In genomic region chr10:100995171-100995570, GRCh38 we compare ENCODE assay signal across 13 cellular contexts. TPM values are rescaled to one million over a fixed set of nuclear protein-coding genes. Genes with fewer than 3 reads are reported as not detected.
A peak's percentile ranks its signal among the peaks of the same experiment; 100 is the strongest.
DNase-seq lines count a peak whose midpoint lies in the region; ATAC-seq and TF ChIP-seq lines count a peak whose summit lies in the region.
"Had no signal": no experiment of that assay in that cellular context is flagged by ENCODE, and none has a peak within 500 bp of the region (broad histone marks: within the 10 kb centered on the region; RNA-seq: fewer than 3 reads in every experiment).

No MANE protein-coding gene starts in this region.

- no peak for DNase-seq in CD4-positive, CD25-positive, alpha-beta regulatory T cell
- DNase-seq in neural progenitor cell (ENCODE audit: low spot score) (no peak), germinal center (ENCODE audit: low spot score) (no peak), osteocyte (ENCODE audit: extremely low spot score, unreplicated experiment) (no peak)
- DNase-seq: activated CD4-positive, alpha-beta T cell treated with anti-CD3 and anti-CD28 coated beads, Interleukin-2, amount 10 ng/mL, durations not matched to agents 24 days and 14 days; DMS 273 treated with DMSO at 0.1 percent for 48 hours; heart right ventricle; NCI-H1930; NCI-H446 treated with DMSO at 0.1 percent for 48 hours had no signal

- no peaks in the 10 kb centered on the region for H3K9me3 ChIP-seq in CD4-positive, CD25-positive, alpha-beta regulatory T cell (ENCODE audit: control insufficient read depth in 2 of 2, low read length in 2 of 2)
- no peaks in the 10 kb centered on the region for H3K9me3 ChIP-seq in neural progenitor cell (ENCODE audit: low read depth)
- H3K9me3 ChIP-seq: heart right ventricle had no signal

- peaks cover 18% of the 10 kb centered on the region for H3K36me3 Mint-ChIP-seq in CD4-positive, CD25-positive, alpha-beta regulatory T cell
- peaks cover 4% of the 10 kb centered on the region for H3K36me3 Mint-ChIP-seq in IgD-negative memory B cell
- peaks cover 21% of the 10 kb centered on the region for H3K36me3 Mint-ChIP-seq in brain
- H3K36me3 Mint-ChIP-seq in neural progenitor cell = peaks cover 10% of the 10 kb centered on the region
- H3K36me3 Mint-ChIP-seq in osteocyte (ENCODE audit: unreplicated experiment) = peaks cover 14% of the 10 kb centered on the region

- no peak overlapping the region for H3K9ac ChIP-seq in neural progenitor cell

- peaks cover 57% of the 10 kb centered on the region for H3F3A ChIP-seq in neural progenitor cell (ENCODE audit: low read depth)

- ATAC-seq in CD4-positive, CD25-positive, alpha-beta regulatory T cell (ENCODE audit: low read depth in 2 of 2) = no peak
- ATAC-seq in GM19455 (IDR thresholded peaks at IDR 0.05; ENCODE audit: unreplicated experiment) = no peak
- ATAC-seq: heart right ventricle, right cardiac atrium had no signal

- peaks cover 37% of the 10 kb centered on the region for H3K4me1 ChIP-seq in CD4-positive, CD25-positive, alpha-beta regulatory T cell (ENCODE audit: control insufficient read depth, insufficient read depth, low read length, poor library complexity, severe bottlenecking)
- H3K4me1 ChIP-seq in neural progenitor cell = peaks cover 5% of the 10 kb centered on the region

- H3K79me2 ChIP-seq in neural progenitor cell (ENCODE audit: low read depth) = peaks cover 14% of the 10 kb centered on the region

- no peaks in the 10 kb centered on the region for H3K27me3 ChIP-seq in CD4-positive, CD25-positive, alpha-beta regulatory T cell (ENCODE audit: control insufficient read depth, insufficient read depth, low read length)
- no peaks in the 10 kb centered on the region for H3K27me3 ChIP-seq in neural progenitor cell
- H3K27me3 ChIP-seq: heart right ventricle had no signal

- H2AFZ ChIP-seq in neural progenitor cell (replicated peaks) = no peak overlapping the region

- H4K20me1 ChIP-seq in neural progenitor cell (ENCODE audit: low read depth) = no peaks in the 10 kb centered on the region

- H3K4me1 Mint-ChIP-seq in CD4-positive, CD25-positive, alpha-beta regulatory T cell = peaks cover 5 to 36% (median 22%) of the 10 kb centered on the region in 4 donors
- H3K4me1 Mint-ChIP-seq in IgD-negative memory B cell (peaks cover 13 to 17% (median 13%) of the 10 kb centered on the region in 3 donors), brain (peaks cover 40% of the 10 kb centered on the region), neural progenitor cell (peaks cover 4% of the 10 kb centered on the region), osteocyte (ENCODE audit: unreplicated experiment) (peaks cover 19% of the 10 kb centered on the region)

- H3K27ac Mint-ChIP-seq in CD4-positive, CD25-positive, alpha-beta regulatory T cell = peak overlapping the region; percentile 43 to 89 (median 69)
- H3K27ac Mint-ChIP-seq in IgD-negative memory B cell = no peak overlapping the region
- H3K27ac Mint-ChIP-seq in brain = peak overlapping the region in 3 of 5 experiments; percentile 80 to 97 (median 85)
- no peak overlapping the region for H3K27ac Mint-ChIP-seq in neural progenitor cell
- H3K27ac Mint-ChIP-seq in osteocyte (ENCODE audit: unreplicated experiment) = no peak overlapping the region

- no peaks in the 10 kb centered on the region for H3K27me3 Mint-ChIP-seq in CD4-positive, CD25-positive, alpha-beta regulatory T cell
- H3K27me3 Mint-ChIP-seq in IgD-negative memory B cell = no peaks in the 10 kb centered on the region
- peaks cover 5% of the 10 kb centered on the region for H3K27me3 Mint-ChIP-seq in brain
- peaks cover 6% of the 10 kb centered on the region for H3K27me3 Mint-ChIP-seq in neural progenitor cell (ENCODE audit: insufficient read depth, low read depth)
- no peaks in the 10 kb centered on the region for H3K27me3 Mint-ChIP-seq in osteocyte (ENCODE audit: unreplicated experiment)
- H3K27me3 Mint-ChIP-seq: activated CD4-positive, alpha-beta T cell treated with anti-CD3 and anti-CD28 coated beads, Interleukin-2, amount 10 ng/mL, durations not matched to agents 24 days and 14 days had no signal

- H3K4me3 Mint-ChIP-seq in CD4-positive, CD25-positive, alpha-beta regulatory T cell = peak overlapping the region; percentile 82 to 96 (median 88)
- H3K4me3 Mint-ChIP-seq in IgD-negative memory B cell (peak overlapping the region in 3 of 4 donors; percentile 17 to 79 (median 71)), brain (peak overlapping the region in 2 of 5 experiments; percentile 76 to 83), neural progenitor cell (peak overlapping the region; percentile 81), osteocyte (ENCODE audit: unreplicated experiment) (no peak overlapping the region)
- H3K4me3 Mint-ChIP-seq: activated CD4-positive, alpha-beta T cell treated with anti-CD3 and anti-CD28 coated beads, Interleukin-2, amount 10 ng/mL, durations not matched to agents 24 days and 14 days had no signal

- no peak overlapping the region for H3K4me3 ChIP-seq in CD4-positive, CD25-positive, alpha-beta regulatory T cell (ENCODE audit: low read depth, low read length)
- no peak overlapping the region for H3K4me3 ChIP-seq in neural progenitor cell
- H3K4me3 ChIP-seq: heart right ventricle had no signal

- H3K4me2 ChIP-seq in neural progenitor cell = no peak overlapping the region

- TF ChIP-seq CTCF in brain (conservative IDR thresholded peaks at IDR 0.05) = no peak
- no peak for TF ChIP-seq CTCF in neural progenitor cell (IDR thresholded peaks at IDR 0.05)
- TF ChIP-seq CTCF in osteocyte (IDR thresholded peaks at IDR 0.05) = no peak

- H3K9me3 Mint-ChIP-seq in CD4-positive, CD25-positive, alpha-beta regulatory T cell = no peaks in the 10 kb centered on the region
- H3K9me3 Mint-ChIP-seq in IgD-negative memory B cell (no peaks in the 10 kb centered on the region), brain (no peaks in the 10 kb centered on the region), neural progenitor cell (no peaks in the 10 kb centered on the region), osteocyte (ENCODE audit: unreplicated experiment) (no peaks in the 10 kb centered on the region)
- H3K9me3 Mint-ChIP-seq: activated CD4-positive, alpha-beta T cell treated with anti-CD3 and anti-CD28 coated beads, Interleukin-2, amount 10 ng/mL, durations not matched to agents 24 days and 14 days had no signal

- no peak overlapping the region for H3K27ac ChIP-seq in CD4-positive, CD25-positive, alpha-beta regulatory T cell (ENCODE audit: insufficient read depth, low read length, poor library complexity, severe bottlenecking)
- H3K27ac ChIP-seq in neural progenitor cell = no peak overlapping the region
- H3K27ac ChIP-seq: heart right ventricle had no signal

- H3K36me3 ChIP-seq in CD4-positive, CD25-positive, alpha-beta regulatory T cell (ENCODE audit: control insufficient read depth, insufficient read depth, low read length) = peaks cover 19% of the 10 kb centered on the region
- H3K36me3 ChIP-seq in neural progenitor cell = no peaks in the 10 kb centered on the region

RNA-seq across cellular contexts. Expression of gene LZTS2, which starts 4.4 kb away (rescaled TPM):
- total RNA-seq in CD4-positive, CD25-positive, alpha-beta regulatory T cell = 19.3 TPM
- polyA plus RNA-seq in CD4-positive, CD25-positive, alpha-beta regulatory T cell = 10 to 100 TPM; 11.0 to 16.4 (median 12.3) TPM
- polyA plus RNA-seq in IgD-negative memory B cell (17.5 TPM), brain (ENCODE audit: insufficient read depth, low read depth, low replicate concordance) (54.6 TPM)
- total RNA-seq in neural progenitor cell (ENCODE audit: low replicate concordance) (34.7 and 111 TPM in 2 replicates), osteocyte (69.9 and 72.1 TPM in 2 replicates)

RNA-seq across cellular contexts. Expression of gene TWNK, which starts 7.8 kb away (rescaled TPM):
- total RNA-seq in CD4-positive, CD25-positive, alpha-beta regulatory T cell = 3.4 TPM
- 10 to 100 TPM in 1 of 4 donors, 1 to 10 TPM in 3; 3.8 to 12.8 (median 6.7) TPM for polyA plus RNA-seq in CD4-positive, CD25-positive, alpha-beta regulatory T cell
- 13.6 TPM for polyA plus RNA-seq in IgD-negative memory B cell
- polyA plus RNA-seq in brain (ENCODE audit: insufficient read depth, low read depth, low replicate concordance) = 9.2 TPM
- 6.4 and 7.1 TPM in 2 replicates for total RNA-seq in neural progenitor cell (ENCODE audit: low replicate concordance)
- 7.1 and 7.7 TPM in 2 replicates for total RNA-seq in osteocyte

RNA-seq across cellular contexts. Expression of gene MRPL43, which starts 7.9 kb away (rescaled TPM):
- total RNA-seq in CD4-positive, CD25-positive, alpha-beta regulatory T cell = 40.2 TPM
- 100 to 1,000 TPM; 135 to 148 (median 137) TPM for polyA plus RNA-seq in CD4-positive, CD25-positive, alpha-beta regulatory T cell
- polyA plus RNA-seq in IgD-negative memory B cell = 120 TPM
- 126 TPM for polyA plus RNA-seq in brain (ENCODE audit: insufficient read depth, low read depth, low replicate concordance)
- total RNA-seq in neural progenitor cell (ENCODE audit: low replicate concordance) = 24.5 and 55.8 TPM in 2 replicates
- 70.5 and 81.6 TPM in 2 replicates for total RNA-seq in osteocyte

RNA-seq across cellular contexts. Expression of gene SEMA4G, which starts 25.9 kb away (rescaled TPM):
- 1.1 TPM for total RNA-seq in CD4-positive, CD25-positive, alpha-beta regulatory T cell
- under 1 TPM in 1 of 4 donors, not detected in 3; 0.61 TPM for polyA plus RNA-seq in CD4-positive, CD25-positive, alpha-beta regulatory T cell
- not detected for polyA plus RNA-seq in IgD-negative memory B cell
- polyA plus RNA-seq in brain (ENCODE audit: insufficient read depth, low read depth, low replicate concordance) = 8.4 TPM
- total RNA-seq in neural progenitor cell (ENCODE audit: low replicate concordance) = 2.3 and 5.4 TPM in 2 replicates
- total RNA-seq in osteocyte = 6.3 and 7.1 TPM in 2 replicates

RNA-seq across cellular contexts. Expression of gene PDZD7, which starts 35.8 kb away (rescaled TPM):
- 3.5 TPM for total RNA-seq in CD4-positive, CD25-positive, alpha-beta regulatory T cell
- polyA plus RNA-seq in CD4-positive, CD25-positive, alpha-beta regulatory T cell = 1 to 10 TPM in 1 of 4 donors, under 1 TPM in 3; 0.59 to 1.1 (median 0.70) TPM
- polyA plus RNA-seq in IgD-negative memory B cell (not detected), brain (ENCODE audit: insufficient read depth, low read depth, low replicate concordance) (8.2 TPM)
- total RNA-seq in neural progenitor cell (ENCODE audit: low replicate concordance) (0.25 TPM in 1 of 2 replicates, not detected in the other), osteocyte (1.9 and 2.1 TPM in 2 replicates)

Comparison
In these comparisons a context has a peak if more than half of its experiments do, and no peak if none do; other contexts are left out.
1. H3K27ac Mint-ChIP-seq: peak in CD4-positive, CD25-positive, alpha-beta regulatory T cell (3 of 3) and brain (3 of 5); none in IgD-negative memory B cell (0 of 3), neural progenitor cell (single experiment) and osteocyte (single experiment).